ENCODE assay signal across 16 cellular contexts in the genomic region with DNA sequence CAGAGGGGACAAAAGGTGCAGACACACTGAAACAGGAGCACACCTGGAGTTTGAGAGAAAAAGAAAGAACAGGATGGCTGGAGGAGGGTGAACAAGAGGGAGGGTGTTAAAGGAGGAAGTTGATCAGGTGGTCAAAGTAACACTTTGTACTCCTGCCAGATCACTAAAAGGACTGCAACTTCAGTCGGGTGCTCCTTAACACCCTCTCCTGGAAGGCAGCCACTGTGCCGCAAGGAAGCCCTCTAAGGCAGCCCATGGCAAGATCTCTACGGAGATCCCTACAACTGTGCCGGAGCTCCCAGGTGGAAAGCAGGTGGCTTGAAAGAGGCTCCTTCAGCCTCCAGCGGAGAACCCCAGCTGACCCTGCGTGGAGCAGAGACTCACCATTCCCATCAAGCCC.
DNase-seq lines count a peak whose midpoint lies in the region; ATAC-seq and TF ChIP-seq lines count a peak whose summit lies in the region.
"Had no signal": no experiment of that assay in that cellular context is flagged by ENCODE, and none has a peak within 500 bp of the region (broad histone marks: within the 10 kb centered on the region; RNA-seq: fewer than 3 reads in every experiment).

No MANE protein-coding gene starts in this region.

- no peak overlapping the region for H2BK20ac ChIP-seq in H9 (ENCODE audit: low read depth, low read length, poor library complexity, severe bottlenecking)

- H2AK5ac ChIP-seq in H9 (ENCODE audit: insufficient read length, low read length) = no peak overlapping the region

- no peak overlapping the region for H4K5ac ChIP-seq in H9 (ENCODE audit: insufficient read length, low read depth, low read length)

- H3K4me3 Mint-ChIP-seq in H9 = no peak overlapping the region
- H3K4me3 Mint-ChIP-seq: B cell had no signal

- H3K4ac ChIP-seq in H9 (ENCODE audit: low read depth, low read length) = no peak overlapping the region

- H4K8ac ChIP-seq in H9 (replicated peaks; ENCODE audit: insufficient read length, low read depth, low read length) = no peak overlapping the region

- no peak overlapping the region for H3K23ac ChIP-seq in H9 (ENCODE audit: insufficient read length, low read depth, low read length)

- no peak overlapping the region for H3K9ac ChIP-seq in H9 (ENCODE audit: extremely low read depth, insufficient read length, low read length)

- intact Hi-C loops in thyroid gland (cut with DNase I) = no loop called here

- H3K79me1 ChIP-seq in H9 (ENCODE audit: insufficient read depth, low read depth, low read length, poor library complexity, severe bottlenecking) = no peaks in the 10 kb centered on the region

- TF ChIP-seq POLR2A in thyroid gland (IDR thresholded peaks at IDR 0.05) (no peak), GM18505 (IDR thresholded peaks at IDR 0.05; ENCODE audit: borderline replicate concordance, extremely low read depth, insufficient read depth, insufficient read length) (no peak)

- H3K4me1 Mint-ChIP-seq in H9 = peaks cover 17 to 21% of the 10 kb centered on the region in 2 experiments
- H3K4me1 Mint-ChIP-seq: B cell had no signal

- no peaks in the 10 kb centered on the region for H3K23me2 ChIP-seq in H9 (ENCODE audit: insufficient read length, low read depth, low read length, poor library complexity, severe bottlenecking)

- peak overlapping the region in 1 of 3 experiments; percentile 2; a peak in 1 of 7 replicates for H3K27ac Mint-ChIP-seq in H9
- H3K27ac Mint-ChIP-seq: B cell had no signal

- TF ChIP-seq CTCF in H9 (conservative IDR thresholded peaks at IDR 0.05) (peak; percentile 29; the same call in 1 of the 3 replicates), retinal pigment epithelial cell (conservative IDR thresholded peaks at IDR 0.05; ENCODE audit: low read depth, low read length) (peak; percentile 41), thyroid gland (IDR thresholded peaks at IDR 0.05) (no peak)

- peaks cover 2 to 12% (median 3%) of the 10 kb centered on the region in 3 experiments; a peak in 6 of 7 replicates for H3K36me3 Mint-ChIP-seq in H9 (ENCODE audit: insufficient read depth in 1 of 3, low read depth in 3 of 3)

- H3K9me3 Mint-ChIP-seq in H9 = peaks cover 9 to 19% of the 10 kb centered on the region in 2 experiments

- H3T11ph ChIP-seq in H9 (ENCODE audit: low read length) = no peak overlapping the region

- H3K27me3 ChIP-seq in H9 (ENCODE audit: insufficient read depth, low read length) (no peaks in the 10 kb centered on the region), thyroid gland (no peaks in the 10 kb centered on the region)

- H3K4me3 ChIP-seq in retinal pigment epithelial cell (ENCODE audit: low read length) = peak overlapping the region; percentile 11
- no peak overlapping the region for H3K4me3 ChIP-seq in thyroid gland (replicated peaks in 1 of 3)
- H3K4me3 ChIP-seq: gastroesophageal sphincter had no signal

- no peaks in the 10 kb centered on the region for H3K79me2 ChIP-seq in H9 (ENCODE audit: insufficient read depth, low read length)

- H3K14ac ChIP-seq in H9 (ENCODE audit: insufficient read depth, low read length) = no peak overlapping the region

- ATAC-seq in GM18505 (IDR thresholded peaks at IDR 0.05; ENCODE audit: unreplicated experiment) = no peak
- ATAC-seq: gastroesophageal sphincter, sciatic nerve had no signal

- H2AFZ ChIP-seq in H9 (ENCODE audit: low read length) = peak overlapping the region; percentile 33

- H3K36me3 ChIP-seq in thyroid gland = no peaks in the 10 kb centered on the region
- H3K36me3 ChIP-seq: gastroesophageal sphincter had no signal

- no peak overlapping the region for H2BK5ac ChIP-seq in H9 (ENCODE audit: insufficient read length, low read length)

- peak overlapping the region; percentile 15 for H3K4me2 ChIP-seq in H9 (ENCODE audit: insufficient read depth, insufficient read length, low read length)

- H3K27ac ChIP-seq in H9 (ENCODE audit: insufficient read length, low read depth, low read length) (no peak overlapping the region), thyroid gland (no peak overlapping the region)
- H3K27ac ChIP-seq: gastroesophageal sphincter had no signal

- WGBS in H9 (ENCODE audit: extremely low coverage, insufficient read length, low lambda C conversion rate) = no CpG with 5 or more reads among the region's 6 CpGs
- 5 to 12% methylated on average over 6 of the region's 6 CpGs for WGBS in thyroid gland, 2 donors

- no peaks in the 10 kb centered on the region for H3K27me3 Mint-ChIP-seq in H9 (ENCODE audit: low read depth)

- DNase-seq in H9 (peak; percentile 75), NCI-H69 (lab: John Stamatoyannopoulos, UW) (peak; percentile 85), iPS-NIHi11 (ENCODE audit: low spot score) (peak; percentile 39), retinal pigment epithelial cell (ENCODE audit: low read depth) (no peak), thyroid gland (no peak), glomerular visceral epithelial cell (ENCODE audit: extremely low spot score) (no peak)
- no peak for DNase-seq in activated CD4-positive, alpha-beta T cell treated with anti-CD3 and anti-CD28 coated beads, Interleukin-2, amount 50 U/mL, for 1 hour
- DNase-seq: activated CD4-positive, alpha-beta T cell treated with anti-CD3 and anti-CD28 coated beads for 4 hours; activated naive CD4-positive, alpha-beta T cell treated with Interleukin-2 at 50 U/mL for 16 hours; activated T-cell treated with anti-CD3 and anti-CD28 coated beads for 4 hours; NCI-H1092 treated with DMSO at 0.1 percent for 48 hours; T1000 had no signal

- H3K18ac ChIP-seq in H9 (ENCODE audit: insufficient read length, low read depth, low read length) = no peak overlapping the region

- no peak overlapping the region for H2BK12ac ChIP-seq in H9 (ENCODE audit: insufficient read length, low read depth, low read length)

- no peak overlapping the region for H3K56ac ChIP-seq in H9 (ENCODE audit: insufficient read length, low read depth, low read length)

- no peaks in the 10 kb centered on the region for H4K20me1 ChIP-seq in H9 (ENCODE audit: control insufficient read depth, insufficient read depth, insufficient read length)

- no peak overlapping the region for H4K91ac ChIP-seq in H9 (ENCODE audit: insufficient read length, low read depth, low read length)

- peaks cover 12% of the 10 kb centered on the region; the same call in 1 of the 2 replicates for H3K4me1 ChIP-seq in H9 (ENCODE audit: insufficient read depth, low read length)
- no peaks in the 10 kb centered on the region for H3K4me1 ChIP-seq in thyroid gland

- no peak overlapping the region for H2BK120ac ChIP-seq in H9 (ENCODE audit: low read depth, low read length, poor library complexity, severe bottlenecking)

- no peaks in the 10 kb centered on the region for H3K9me3 ChIP-seq in H9 (ENCODE audit: control insufficient read depth, low read depth, low read length)
- H3K9me3 ChIP-seq in thyroid gland = no peaks in the 10 kb centered on the region

- H2BK15ac ChIP-seq in H9 (ENCODE audit: low read depth, low read length) = no peak overlapping the region

Comparison
In these comparisons a context has a peak if more than half of its experiments do, and no peak if none do; other contexts are left out.
1. DNase-seq: peak in H9 (single experiment), NCI-H69 (single experiment) and iPS-NIHi11 (single experiment); none in retinal pigment epithelial cell (single experiment), thyroid gland (0 of 2), glomerular visceral epithelial cell (single experiment) and activated CD4-positive, alpha-beta T cell treated with anti-CD3 and anti-CD28 coated beads, Interleukin-2, amount 50 U/mL, for 1 hour (single experiment).
2. CTCF ChIP-seq: peak in H9 (single experiment) and retinal pigment epithelial cell (single experiment); none in thyroid gland (0 of 6).